8 cellular contexts compared by ENCODE assay signal in genomic region chr3:82265747-82266146, GRCh38.
"Had no signal": no experiment of that assay in that cellular context is flagged by ENCODE, and none has a peak within 500 bp of the region (broad histone marks: within the 10 kb centered on the region; RNA-seq: fewer than 3 reads in every experiment).

No MANE protein-coding gene starts in this region.

- H3K4me1 ChIP-seq: HAP-1 had no signal

- H3K4me3 ChIP-seq: GM23338, HAP-1 had no signal

- H3K4me2 ChIP-seq: GM23338 had no signal

- ATAC-seq: GM23338, HCT116 had no signal

- H2AFZ ChIP-seq: GM23338 had no signal

- H3K27ac ChIP-seq: HL-60 had no signal

- DNase-seq: H7, HFFc6, Kasumi-1, KG1 had no signal

- H3K36me3 ChIP-seq: HAP-1 had no signal

- H3K9me3 ChIP-seq: HAP-1 had no signal
